Comparison of ENCODE assay signal across 10 cellular contexts in genomic region chr4:40621229-40621591, GRCh38. TPM values are rescaled to one million over a fixed set of nuclear protein-coding genes. Genes with fewer than 3 reads are reported as not detected.
DNase-seq lines count a peak whose midpoint lies in the region; ATAC-seq and TF ChIP-seq lines count a peak whose summit lies in the region.
"Had no signal": no experiment of that assay in that cellular context is flagged by ENCODE, and none has a peak within 500 bp of the region (broad histone marks: within the 10 kb centered on the region; RNA-seq: fewer than 3 reads in every experiment).

No MANE protein-coding gene starts in this region.

- H3K4me1 Mint-ChIP-seq in H9, result peaks cover 35 to 44% of the 10 kb centered on the region in 2 experiments

- no peak overlapping the region for H2BK20ac ChIP-seq in H9 (ENCODE audit: low read depth, low read length, poor library complexity, severe bottlenecking)

- H4K91ac ChIP-seq in H9 (ENCODE audit: insufficient read length, low read depth, low read length), result no peak overlapping the region
- H4K91ac ChIP-seq in mesenchymal stem cell (ENCODE audit: low read length), result no peak overlapping the region

- H3K27me3 Mint-ChIP-seq in H9 (ENCODE audit: low read depth), result no peaks in the 10 kb centered on the region

- H3K36me3 Mint-ChIP-seq in H9 (ENCODE audit: insufficient read depth in 1 of 3, low read depth in 3 of 3), result peaks cover 9 to 32% (median 17%) of the 10 kb centered on the region in 3 experiments

- H3K18ac ChIP-seq in H9 (ENCODE audit: insufficient read length, low read depth, low read length) (no peak overlapping the region), mesenchymal stem cell (ENCODE audit: low read depth in 1 of 2, low read length in 2 of 2) (no peak overlapping the region)

- ATAC-seq in PC-3, result no peak
- ATAC-seq in GM21723 (IDR thresholded peaks at IDR 0.05; ENCODE audit: unreplicated experiment), result no peak
- no peak for ATAC-seq in HG03378 (IDR thresholded peaks at IDR 0.05; ENCODE audit: unreplicated experiment)

- H2BK12ac ChIP-seq in H9 (ENCODE audit: insufficient read length, low read depth, low read length) (no peak overlapping the region), mesenchymal stem cell (ENCODE audit: low read length in 2 of 2) (no peak overlapping the region)

- no peak overlapping the region; a peak in 1 of 5 replicates for H3K4me3 Mint-ChIP-seq in H9

- H3K27me3 ChIP-seq in H9 (ENCODE audit: insufficient read depth, low read length), result no peaks in the 10 kb centered on the region
- no peaks in the 10 kb centered on the region for H3K27me3 ChIP-seq in PC-3 (ENCODE audit: low read length)
- H3K27me3 ChIP-seq in mesenchymal stem cell (ENCODE audit: control insufficient read depth in 1 of 2, insufficient read depth in 1 of 2, low read length in 2 of 2), result no peaks in the 10 kb centered on the region

- H2BK15ac ChIP-seq in H9 (ENCODE audit: low read depth, low read length) (no peak overlapping the region), mesenchymal stem cell (ENCODE audit: low read depth, poor library complexity, severe bottlenecking) (no peak overlapping the region)

- WGBS in H9 (ENCODE audit: extremely low coverage, insufficient read length, low lambda C conversion rate), result no CpG with 5 or more reads among the region's 4 CpGs
- WGBS in mesenchymal stem cell, result 88% methylated on average over 4 of the region's 4 CpGs

- H3K23ac ChIP-seq in H9 (ENCODE audit: insufficient read length, low read depth, low read length), result no peak overlapping the region
- no peak overlapping the region for H3K23ac ChIP-seq in mesenchymal stem cell (ENCODE audit: low read length in 2 of 2)

- no peaks in the 10 kb centered on the region; a peak in 1 of 5 replicates for H3K9me3 Mint-ChIP-seq in H9

- H3K4me1 ChIP-seq in H9 (ENCODE audit: insufficient read depth, low read length) (peaks cover 21% of the 10 kb centered on the region; the same call in 1 of the 2 replicates), PC-3 (ENCODE audit: insufficient read depth, low read length) (peaks cover 44% of the 10 kb centered on the region), mesenchymal stem cell (ENCODE audit: control insufficient read depth, insufficient read depth, low read depth, low read length) (peaks cover 3% of the 10 kb centered on the region)

- CTCF ChIA-PET in PC-3 (lab: Charles Lee), result no interaction called here

- no peak overlapping the region for H3T11ph ChIP-seq in H9 (ENCODE audit: low read length)

- no peak overlapping the region for H4K5ac ChIP-seq in H9 (ENCODE audit: insufficient read length, low read depth, low read length)

- H2AFZ ChIP-seq in H9 (ENCODE audit: low read length) (no peak overlapping the region), PC-3 (ENCODE audit: low read length) (no peak overlapping the region), mesenchymal stem cell (ENCODE audit: low read depth, low read length) (no peak overlapping the region)

- H3K23me2 ChIP-seq in H9 (ENCODE audit: insufficient read length, low read depth, low read length, poor library complexity, severe bottlenecking), result no peaks in the 10 kb centered on the region

- POLR2A ChIA-PET in PC-3 (lab: Charles Lee; ENCODE audit: unreplicated experiment), result no interaction called here

- H4K8ac ChIP-seq in H9 (replicated peaks; ENCODE audit: insufficient read length, low read depth, low read length) (no peak overlapping the region), mesenchymal stem cell (ENCODE audit: low read length) (no peak overlapping the region)

- intact Hi-C loops in PC-3 (cut with micrococcal nuclease) (loop anchor here (10.0 kb wide), 1 partner anchor 46 kb away; no protein-coding TSS in a partner anchor), posterior vena cava (cut with DNase I) (no loop called here)

- peak; percentile 6 for DNase-seq in EL
- DNase-seq in H9, result no peak
- no peak for DNase-seq in PC-3
- no peak for DNase-seq in mesenchymal stem cell
- no peak for DNase-seq in posterior vena cava (ENCODE audit: low spot score)
- no peak for DNase-seq in globus pallidus (ENCODE audit: low spot score)
- DNase-seq: activated naive CD4-positive, alpha-beta T cell; NCI-H524 had no signal

- H3K79me1 ChIP-seq in H9 (ENCODE audit: insufficient read depth, low read depth, low read length, poor library complexity, severe bottlenecking), result peaks cover 3% of the 10 kb centered on the region
- H3K79me1 ChIP-seq in mesenchymal stem cell (replicated peaks; ENCODE audit: low read length, poor library complexity, severe bottlenecking), result peaks cover 4% of the 10 kb centered on the region

- H3K79me2 ChIP-seq in H9 (ENCODE audit: insufficient read depth, low read length), result peaks cover 50% of the 10 kb centered on the region; the same call in 1 of the 2 replicates
- peaks cover 56% of the 10 kb centered on the region for H3K79me2 ChIP-seq in PC-3 (ENCODE audit: low read length)

- H3K27ac Mint-ChIP-seq in H9, result peak overlapping the region; percentile 4 to 90 (median 6); a peak in 4 of 7 replicates

- H3K9me2 ChIP-seq in PC-3 (replicated peaks; ENCODE audit: low read length), result no peaks in the 10 kb centered on the region

- H3K36me3 ChIP-seq in PC-3 (ENCODE audit: low read depth, low read length) (no peaks in the 10 kb centered on the region), mesenchymal stem cell (ENCODE audit: control insufficient read depth in 1 of 2, insufficient read depth in 2 of 2, low read depth in 1 of 2, low read length in 2 of 2) (no peaks in the 10 kb centered on the region)

- no peak overlapping the region for H3K4me3 ChIP-seq in PC-3 (ENCODE audit: low read length)
- H3K4me3 ChIP-seq in mesenchymal stem cell (ENCODE audit: insufficient read depth in 1 of 2, low read depth in 1 of 2, low read length in 2 of 2), result no peak overlapping the region

- H2AK5ac ChIP-seq in H9 (ENCODE audit: insufficient read length, low read length), result no peak overlapping the region
- H2AK5ac ChIP-seq in mesenchymal stem cell (ENCODE audit: low read length, severe bottlenecking), result no peak overlapping the region

- no TSS peak for BruUV-seq in PC-3 (replicated peaks; lab: Mats Ljungman, UMichigan)

- H4K20me1 ChIP-seq in H9 (ENCODE audit: control insufficient read depth, insufficient read depth, insufficient read length), result no peaks in the 10 kb centered on the region
- H4K20me1 ChIP-seq in PC-3 (ENCODE audit: low read length), result no peaks in the 10 kb centered on the region

- H3K27ac ChIP-seq in H9 (ENCODE audit: insufficient read length, low read depth, low read length), result no peak overlapping the region
- peak overlapping the region; percentile 95 for H3K27ac ChIP-seq in PC-3 (ENCODE audit: low read length)
- H3K27ac ChIP-seq in mesenchymal stem cell (ENCODE audit: low read length, poor library complexity, severe bottlenecking), result no peak overlapping the region

- H3K9me3 ChIP-seq in H9 (ENCODE audit: control insufficient read depth, low read depth, low read length) (no peaks in the 10 kb centered on the region), PC-3 (ENCODE audit: low read length) (no peaks in the 10 kb centered on the region), mesenchymal stem cell (ENCODE audit: control insufficient read depth, low read length) (no peaks in the 10 kb centered on the region)

- H3K9ac ChIP-seq in H9 (ENCODE audit: extremely low read depth, insufficient read length, low read length) (no peak overlapping the region), PC-3 (ENCODE audit: low read length) (peak overlapping the region; percentile 66), mesenchymal stem cell (ENCODE audit: low read length) (peak overlapping the region; percentile 51)

- no peak overlapping the region for H3K56ac ChIP-seq in H9 (ENCODE audit: insufficient read length, low read depth, low read length)

- H3K4ac ChIP-seq in H9 (ENCODE audit: low read depth, low read length) (no peak overlapping the region), mesenchymal stem cell (ENCODE audit: low read depth in 1 of 2, low read length in 2 of 2) (no peak overlapping the region)

- H3K4me2 ChIP-seq in H9 (ENCODE audit: insufficient read depth, insufficient read length, low read length), result no peak overlapping the region
- peak overlapping the region; percentile 44 for H3K4me2 ChIP-seq in PC-3 (ENCODE audit: low read length)
- H3K4me2 ChIP-seq in mesenchymal stem cell (ENCODE audit: low read length, poor library complexity, severe bottlenecking), result no peak overlapping the region

- no peak overlapping the region for H2BK5ac ChIP-seq in H9 (ENCODE audit: insufficient read length, low read length)
- H2BK5ac ChIP-seq in mesenchymal stem cell (ENCODE audit: low read depth, low read length, poor library complexity, severe bottlenecking), result no peak overlapping the region

- H3F3A ChIP-seq in PC-3 (ENCODE audit: low read length, unreplicated experiment), result no peaks in the 10 kb centered on the region

- no peak overlapping the region for H2BK120ac ChIP-seq in H9 (ENCODE audit: low read depth, low read length, poor library complexity, severe bottlenecking)
- H2BK120ac ChIP-seq in mesenchymal stem cell (ENCODE audit: low read depth, low read length), result no peak overlapping the region

- H3K14ac ChIP-seq in H9 (ENCODE audit: insufficient read depth, low read length) (no peak overlapping the region), mesenchymal stem cell (ENCODE audit: low read length in 2 of 2) (no peak overlapping the region)

- TF ChIP-seq CTCF in H9 (conservative IDR thresholded peaks at IDR 0.05), result no peak
- no peak for TF ChIP-seq CTCF in PC-3 (conservative IDR thresholded peaks at IDR 0.05; ENCODE audit: low read depth, low read length)

RNA-seq across cellular contexts. Expression of gene RBM47, which starts 8.5 kb away (rescaled TPM):
- total RNA-seq in H9 (2021) (70.3 and 75.9 TPM in 2 replicates), PC-3 (2014; rRNA removed) (34.7 and 47.6 TPM in 2 replicates), posterior vena cava (10 to 100 TPM; 12.5 to 22.6 TPM)
- 3.9 TPM for polyA plus RNA-seq in mesenchymal stem cell (2013, experiment 1 of 2)
- polyA plus RNA-seq in mesenchymal stem cell (2013, experiment 2 of 2), result 3.8 TPM
